1 cellular context compared by ENCODE assay signal in genomic region chr1:9910425-9911178, GRCh38.
TF ChIP-seq lines count a peak whose summit lies in the region.

No MANE protein-coding gene starts in this region.

TF ChIP-seq in K562, 482 proteins besides CTCF, POLR2A, EP300 and RAD21 (continued from another document and continues in another):
- TF ChIP-seq SFPQ (IDR thresholded peaks at IDR 0.05; ENCODE audit: low read depth, low read length) (no peak), ZNF696 (CRISPR knock-in tag; conservative IDR thresholded peaks at IDR 0.05) (no peak), ZNF740 (CRISPR knock-in tag; IDR thresholded peaks at IDR 0.05) (no peak), ZNF740 (tag; IDR thresholded peaks at IDR 0.05) (no peak), NR2C1 (IDR thresholded peaks at IDR 0.05) (peak; percentile 46; the same call in 1 of the 2 replicates), NR2C1 (tag; IDR thresholded peaks at IDR 0.05) (no peak), MEIS2 (IDR thresholded peaks at IDR 0.05; ENCODE audit: partially characterized antibody) (peak; percentile 44), MYC (IDR thresholded peaks at IDR 0.05; ENCODE audit: low read depth, low read length) (peak; percentile 81; the same call in 1 of the 2 replicates), MYC (CRISPR knock-in tag; IDR thresholded peaks at IDR 0.05; ENCODE audit: borderline replicate concordance, low read depth) (peak; percentile 56; the same call in 1 of the 2 replicates), TAF15 (IDR thresholded peaks at IDR 0.05; ENCODE audit: low read depth, low read length) (no peak), ZNF311 (CRISPR knock-in tag; IDR thresholded peaks at IDR 0.05) (no peak), TRIM24 (IDR thresholded peaks at IDR 0.05) (0 out of 4 replicates have a peak, but pooled peaks of 1 of the 2 experiments have one; percentile 9), ARNT (IDR thresholded peaks at IDR 0.05) (peak in 1 of 2 experiments; percentile 65; a peak in 1 of 4 replicates), NR2F6 (CRISPR knock-in tag; IDR thresholded peaks at IDR 0.05) (no peak), ZC3H11A (IDR thresholded peaks at IDR 0.05; ENCODE audit: low read depth, low read length) (no peak), NCOA4 (IDR thresholded peaks at IDR 0.05; ENCODE audit: partially characterized antibody) (no peak), STAT5B (CRISPR knock-in tag; IDR thresholded peaks at IDR 0.05) (no peak), GABPA (tag; conservative IDR thresholded peaks at IDR 0.05; ENCODE audit: low read depth) (peak; percentile 49), DACH1 (IDR thresholded peaks at IDR 0.05; ENCODE audit: partially characterized antibody) (no peak), MCM2 (IDR thresholded peaks at IDR 0.05; ENCODE audit: low read depth) (no peak), CHCHD3 (CRISPR knock-in tag; IDR thresholded peaks at IDR 0.05) (no peak), SMAD4 (CRISPR knock-in tag; conservative IDR thresholded peaks at IDR 0.05) (peak; percentile 18; the same call in 1 of the 2 replicates), PURB (CRISPR knock-in tag; IDR thresholded peaks at IDR 0.05; ENCODE audit: low read depth) (no peak), ZNF79 (CRISPR knock-in tag; IDR thresholded peaks at IDR 0.05; ENCODE audit: low read depth) (peak; percentile 29; the same call in 1 of the 2 replicates), ZNF274 (IDR thresholded peaks at IDR 0.05; ENCODE audit: borderline replicate concordance, low read depth, low read length) (no peak), SMAD2 (IDR thresholded peaks at IDR 0.05; ENCODE audit: low read depth, low read length) (no peak), ZNF212 (CRISPR knock-in tag; IDR thresholded peaks at IDR 0.05) (no peak), CBX1 (IDR thresholded peaks at IDR 0.05; ENCODE audit: low read depth) (peak; percentile 22), ZNF512 (tag; IDR thresholded peaks at IDR 0.05) (no peak), ELF1 (tag; IDR thresholded peaks at IDR 0.05) (peak; percentile 65; the same call in 1 of the 2 replicates), RHOXF2B (CRISPR knock-in tag; conservative IDR thresholded peaks at IDR 0.05) (0 out of 2 replicates have a peak, but pooled peaks have one; percentile 38), RNF2 (IDR thresholded peaks at IDR 0.05) (peak; percentile 50; the same call in 1 of the 2 replicates), CHAMP1 (IDR thresholded peaks at IDR 0.05) (no peak)
- TF ChIP-seq, protein P1, sequence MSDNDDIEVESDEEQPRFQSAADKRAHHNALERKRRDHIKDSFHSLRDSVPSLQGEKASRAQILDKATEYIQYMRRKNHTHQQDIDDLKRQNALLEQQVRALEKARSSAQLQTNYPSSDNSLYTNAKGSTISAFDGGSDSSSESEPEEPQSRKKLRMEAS (CRISPR knock-in tag; IDR thresholded peaks at IDR 0.05): peak; percentile 88
- TF ChIP-seq, protein P2, sequence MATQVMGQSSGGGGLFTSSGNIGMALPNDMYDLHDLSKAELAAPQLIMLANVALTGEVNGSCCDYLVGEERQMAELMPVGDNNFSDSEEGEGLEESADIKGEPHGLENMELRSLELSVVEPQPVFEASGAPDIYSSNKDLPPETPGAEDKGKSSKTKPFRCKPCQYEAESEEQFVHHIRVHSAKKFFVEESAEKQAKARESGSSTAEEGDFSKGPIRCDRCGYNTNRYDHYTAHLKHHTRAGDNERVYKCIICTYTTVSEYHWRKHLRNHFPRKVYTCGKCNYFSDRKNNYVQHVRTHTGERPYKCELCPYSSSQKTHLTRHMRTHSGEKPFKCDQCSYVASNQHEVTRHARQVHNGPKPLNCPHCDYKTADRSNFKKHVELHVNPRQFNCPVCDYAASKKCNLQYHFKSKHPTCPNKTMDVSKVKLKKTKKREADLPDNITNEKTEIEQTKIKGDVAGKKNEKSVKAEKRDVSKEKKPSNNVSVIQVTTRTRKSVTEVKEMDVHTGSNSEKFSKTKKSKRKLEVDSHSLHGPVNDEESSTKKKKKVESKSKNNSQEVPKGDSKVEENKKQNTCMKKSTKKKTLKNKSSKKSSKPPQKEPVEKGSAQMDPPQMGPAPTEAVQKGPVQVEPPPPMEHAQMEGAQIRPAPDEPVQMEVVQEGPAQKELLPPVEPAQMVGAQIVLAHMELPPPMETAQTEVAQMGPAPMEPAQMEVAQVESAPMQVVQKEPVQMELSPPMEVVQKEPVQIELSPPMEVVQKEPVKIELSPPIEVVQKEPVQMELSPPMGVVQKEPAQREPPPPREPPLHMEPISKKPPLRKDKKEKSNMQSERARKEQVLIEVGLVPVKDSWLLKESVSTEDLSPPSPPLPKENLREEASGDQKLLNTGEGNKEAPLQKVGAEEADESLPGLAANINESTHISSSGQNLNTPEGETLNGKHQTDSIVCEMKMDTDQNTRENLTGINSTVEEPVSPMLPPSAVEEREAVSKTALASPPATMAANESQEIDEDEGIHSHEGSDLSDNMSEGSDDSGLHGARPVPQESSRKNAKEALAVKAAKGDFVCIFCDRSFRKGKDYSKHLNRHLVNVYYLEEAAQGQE (CRISPR knock-in tag; IDR thresholded peaks at IDR 0.05; ENCODE audit: low read depth): peak; percentile 57; the same call in 1 of the 2 replicates
- TF ChIP-seq, protein P3, sequence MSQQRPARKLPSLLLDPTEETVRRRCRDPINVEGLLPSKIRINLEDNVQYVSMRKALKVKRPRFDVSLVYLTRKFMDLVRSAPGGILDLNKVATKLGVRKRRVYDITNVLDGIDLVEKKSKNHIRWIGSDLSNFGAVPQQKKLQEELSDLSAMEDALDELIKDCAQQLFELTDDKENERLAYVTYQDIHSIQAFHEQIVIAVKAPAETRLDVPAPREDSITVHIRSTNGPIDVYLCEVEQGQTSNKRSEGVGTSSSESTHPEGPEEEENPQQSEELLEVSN (IDR thresholded peaks at IDR 0.05; ENCODE audit: borderline replicate concordance in 1 of 2, extremely low read depth in 1 of 2, insufficient read depth in 1 of 2, insufficient read length in 1 of 2, low read depth in 1 of 2, low read length in 1 of 2, poor library complexity in 1 of 2, severe bottlenecking in 1 of 2): peak in 1 of 2 experiments; percentile 5
- TF ChIP-seq, protein P4, sequence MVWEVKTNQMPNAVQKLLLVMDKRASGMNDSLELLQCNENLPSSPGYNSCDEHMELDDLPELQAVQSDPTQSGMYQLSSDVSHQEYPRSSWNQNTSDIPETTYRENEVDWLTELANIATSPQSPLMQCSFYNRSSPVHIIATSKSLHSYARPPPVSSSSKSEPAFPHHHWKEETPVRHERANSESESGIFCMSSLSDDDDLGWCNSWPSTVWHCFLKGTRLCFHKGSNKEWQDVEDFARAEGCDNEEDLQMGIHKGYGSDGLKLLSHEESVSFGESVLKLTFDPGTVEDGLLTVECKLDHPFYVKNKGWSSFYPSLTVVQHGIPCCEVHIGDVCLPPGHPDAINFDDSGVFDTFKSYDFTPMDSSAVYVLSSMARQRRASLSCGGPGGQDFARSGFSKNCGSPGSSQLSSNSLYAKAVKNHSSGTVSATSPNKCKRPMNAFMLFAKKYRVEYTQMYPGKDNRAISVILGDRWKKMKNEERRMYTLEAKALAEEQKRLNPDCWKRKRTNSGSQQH (CRISPR knock-in tag; IDR thresholded peaks at IDR 0.05): 0 out of 2 replicates have a peak, but pooled peaks have one; percentile 9
- TF ChIP-seq, protein P5, sequence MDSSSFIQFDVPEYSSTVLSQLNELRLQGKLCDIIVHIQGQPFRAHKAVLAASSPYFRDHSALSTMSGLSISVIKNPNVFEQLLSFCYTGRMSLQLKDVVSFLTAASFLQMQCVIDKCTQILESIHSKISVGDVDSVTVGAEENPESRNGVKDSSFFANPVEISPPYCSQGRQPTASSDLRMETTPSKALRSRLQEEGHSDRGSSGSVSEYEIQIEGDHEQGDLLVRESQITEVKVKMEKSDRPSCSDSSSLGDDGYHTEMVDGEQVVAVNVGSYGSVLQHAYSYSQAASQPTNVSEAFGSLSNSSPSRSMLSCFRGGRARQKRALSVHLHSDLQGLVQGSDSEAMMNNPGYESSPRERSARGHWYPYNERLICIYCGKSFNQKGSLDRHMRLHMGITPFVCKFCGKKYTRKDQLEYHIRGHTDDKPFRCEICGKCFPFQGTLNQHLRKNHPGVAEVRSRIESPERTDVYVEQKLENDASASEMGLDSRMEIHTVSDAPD (CRISPR knock-in tag; IDR thresholded peaks at IDR 0.05): no peak
- TF ChIP-seq, protein P6, sequence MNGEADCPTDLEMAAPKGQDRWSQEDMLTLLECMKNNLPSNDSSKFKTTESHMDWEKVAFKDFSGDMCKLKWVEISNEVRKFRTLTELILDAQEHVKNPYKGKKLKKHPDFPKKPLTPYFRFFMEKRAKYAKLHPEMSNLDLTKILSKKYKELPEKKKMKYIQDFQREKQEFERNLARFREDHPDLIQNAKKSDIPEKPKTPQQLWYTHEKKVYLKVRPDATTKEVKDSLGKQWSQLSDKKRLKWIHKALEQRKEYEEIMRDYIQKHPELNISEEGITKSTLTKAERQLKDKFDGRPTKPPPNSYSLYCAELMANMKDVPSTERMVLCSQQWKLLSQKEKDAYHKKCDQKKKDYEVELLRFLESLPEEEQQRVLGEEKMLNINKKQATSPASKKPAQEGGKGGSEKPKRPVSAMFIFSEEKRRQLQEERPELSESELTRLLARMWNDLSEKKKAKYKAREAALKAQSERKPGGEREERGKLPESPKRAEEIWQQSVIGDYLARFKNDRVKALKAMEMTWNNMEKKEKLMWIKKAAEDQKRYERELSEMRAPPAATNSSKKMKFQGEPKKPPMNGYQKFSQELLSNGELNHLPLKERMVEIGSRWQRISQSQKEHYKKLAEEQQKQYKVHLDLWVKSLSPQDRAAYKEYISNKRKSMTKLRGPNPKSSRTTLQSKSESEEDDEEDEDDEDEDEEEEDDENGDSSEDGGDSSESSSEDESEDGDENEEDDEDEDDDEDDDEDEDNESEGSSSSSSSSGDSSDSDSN (IDR thresholded peaks at IDR 0.05; ENCODE audit: borderline replicate concordance in 1 of 2, low read depth in 2 of 2, low read length in 2 of 2): peak in 1 of 2 experiments; percentile 51; a peak in 1 of 4 replicates
